In the genomic region with DNA sequence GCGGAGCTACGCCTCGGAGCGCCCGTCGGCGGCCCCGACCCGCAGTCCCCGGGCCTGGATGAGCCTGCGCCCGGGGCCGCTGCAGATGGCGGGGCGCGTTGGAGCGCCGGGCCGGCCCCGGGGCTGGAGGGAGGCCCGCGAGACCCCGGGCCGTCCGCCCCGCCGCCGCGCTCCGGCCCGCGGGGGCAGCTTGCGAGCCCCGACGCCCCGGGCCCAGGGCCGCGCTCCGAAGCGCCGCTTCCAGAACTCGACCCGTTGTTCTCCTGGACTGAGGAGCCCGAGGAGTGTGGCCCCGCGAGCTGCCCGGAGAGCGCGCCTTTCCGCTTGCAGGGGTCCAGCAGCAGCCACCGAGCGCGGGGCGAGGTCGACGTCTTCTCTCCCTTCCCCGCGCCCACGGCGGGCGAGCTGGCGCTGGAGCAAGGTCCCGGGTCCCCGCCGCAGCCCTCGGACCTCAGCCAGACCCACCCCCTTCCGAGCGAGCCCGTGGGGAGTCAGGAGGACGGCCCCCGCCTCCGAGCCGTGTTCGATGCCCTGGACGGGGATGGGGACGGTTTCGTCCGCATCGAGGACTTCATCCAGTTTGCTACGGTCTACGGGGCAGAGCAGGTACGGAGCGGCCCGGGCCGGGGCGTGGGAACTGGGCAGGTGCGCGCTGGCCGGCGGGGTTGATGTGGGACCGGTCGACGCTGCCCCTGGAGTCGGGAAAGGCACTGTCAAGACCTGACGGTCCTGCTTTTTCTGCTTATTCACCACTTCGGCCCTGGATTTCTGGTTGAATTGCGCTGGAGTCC, we compare ENCODE assay signal across 6 cellular contexts. TPM values are rescaled to one million over a fixed set of nuclear protein-coding genes. Genes with fewer than 3 reads are reported as not detected.
A peak's percentile ranks its signal among the peaks of the same experiment; 100 is the strongest.
DNase-seq lines count a peak whose midpoint lies in the region; ATAC-seq and TF ChIP-seq lines count a peak whose summit lies in the region.

No MANE protein-coding gene starts in this region.

- intact Hi-C loops in A673 (cut with micrococcal nuclease; ENCODE audit: unreplicated experiment) (no loop called here), HCT116 (cut with micrococcal nuclease) (no loop called here)

- no peaks in the 10 kb centered on the region for H4K20me1 ChIP-seq in HCT116 (ENCODE audit: insufficient read depth)

- BruUV-seq in A673 (replicated peaks; lab: Mats Ljungman, UMichigan) (no TSS peak), HCT116 (replicated peaks; lab: Mats Ljungman, UMichigan) (no TSS peak)

- H3K36me3 Mint-ChIP-seq in activated naive CD8-positive, alpha-beta T cell treated with anti-CD3 and anti-CD28 coated beads, Interleukin-2, amount 50 U/mL, for 24 hours (ENCODE audit: low read depth): peaks cover 8% of the 10 kb centered on the region

- no peak; the same call in 1 of the 2 replicates for ATAC-seq in HCT116
- no peak for ATAC-seq in activated naive CD8-positive, alpha-beta T cell treated with anti-CD3 and anti-CD28 coated beads, Interleukin-2, amount 50 U/mL, for 24 hours
- ATAC-seq in GM21526 (IDR thresholded peaks at IDR 0.05; ENCODE audit: low FRiP score, unreplicated experiment): no peak

- H3K27ac Mint-ChIP-seq in activated naive CD8-positive, alpha-beta T cell treated with anti-CD3 and anti-CD28 coated beads, Interleukin-2, amount 50 U/mL, for 24 hours: peak overlapping the region; percentile 70

- peak overlapping the region; percentile 89 for H3K4me3 ChIP-seq in A673 (ENCODE audit: low read depth, low read length, poor library complexity, severe bottlenecking)
- peak overlapping the region; percentile 43 to 59 for H3K4me3 ChIP-seq in HCT116 (replicated peaks in 1 of 2; ENCODE audit: low read depth in 1 of 2, low read length in 2 of 2)
- peak overlapping the region; percentile 25 for H3K4me3 ChIP-seq in mucosa of stomach (ENCODE audit: low read length)

- H3K4me1 ChIP-seq in A673 (ENCODE audit: insufficient read depth, low read length, poor library complexity, severe bottlenecking): peaks cover 8% of the 10 kb centered on the region
- peaks cover 16 to 35% of the 10 kb centered on the region in 2 experiments for H3K4me1 ChIP-seq in HCT116 (ENCODE audit: control insufficient read depth in 1 of 2, insufficient read depth in 2 of 2, low read length in 2 of 2)
- H3K4me1 ChIP-seq in mucosa of stomach (ENCODE audit: control insufficient read depth, insufficient read depth, low read length): peaks cover 18% of the 10 kb centered on the region

- H3K27me3 Mint-ChIP-seq in activated naive CD8-positive, alpha-beta T cell treated with anti-CD3 and anti-CD28 coated beads, Interleukin-2, amount 50 U/mL, for 24 hours: peaks cover 14% of the 10 kb centered on the region

- H3K9ac ChIP-seq in HCT116 (ENCODE audit: low read length) (peak overlapping the region; percentile 52), mucosa of stomach (ENCODE audit: low read length) (peak overlapping the region; percentile 50)

- no peaks in the 10 kb centered on the region for H3K9me2 ChIP-seq in HCT116 (ENCODE audit: insufficient read depth)

- H2AFZ ChIP-seq in HCT116 (ENCODE audit: low read depth, low read length, poor library complexity, severe bottlenecking): no peak overlapping the region

- peaks cover 15% of the 10 kb centered on the region; the same call in 1 of the 2 replicates for H3K79me2 ChIP-seq in HCT116 (ENCODE audit: insufficient read depth, low read length)

- peak overlapping the region; percentile 79 for H3K4me2 ChIP-seq in HCT116 (ENCODE audit: low read length)

- TF ChIP-seq CTCF in A673 (conservative IDR thresholded peaks at IDR 0.05; ENCODE audit: low read depth, low read length): no peak
- no peak for TF ChIP-seq CTCF in HCT116 (IDR thresholded peaks at IDR 0.05 in 2 of 3, conservative IDR thresholded peaks at IDR 0.05 in 1 of 3; ENCODE audit: borderline replicate concordance in 1 of 3, insufficient read depth in 1 of 3, low read depth in 2 of 3, low read length in 2 of 3)

- H3K4me3 Mint-ChIP-seq in activated naive CD8-positive, alpha-beta T cell treated with anti-CD3 and anti-CD28 coated beads, Interleukin-2, amount 50 U/mL, for 24 hours: peak overlapping the region; percentile 82

- H3K36me3 ChIP-seq in A673 (ENCODE audit: insufficient read depth, low read length, poor library complexity, severe bottlenecking): no peaks in the 10 kb centered on the region
- H3K36me3 ChIP-seq in HCT116 (ENCODE audit: control insufficient read depth in 1 of 2, insufficient read depth in 2 of 2, low read length in 2 of 2): no peaks in the 10 kb centered on the region
- H3K36me3 ChIP-seq in mucosa of stomach (ENCODE audit: control insufficient read depth, insufficient read depth, low read length): no peaks in the 10 kb centered on the region

- no peak for TF ChIP-seq POLR2A in HCT116 (IDR thresholded peaks at IDR 0.05; ENCODE audit: borderline replicate concordance, extremely low read depth, insufficient read depth, insufficient read length)

- H3K27ac ChIP-seq in A673 (ENCODE audit: low read depth, low read length, poor library complexity, severe bottlenecking): peak overlapping the region; percentile 47
- peak overlapping the region; percentile 43; the same call in 1 of the 2 replicates for H3K27ac ChIP-seq in HCT116 (ENCODE audit: low read depth, low read length)

- RAD21 ChIA-PET in HCT116 (lab: Charles Lee; ENCODE audit: low non-redundant PET in 1 of 2, low total read pairs in 2 of 2, uncharacterized antibody in 2 of 2, unreplicated experiment in 2 of 2): no interaction called here

- H3K9me3 Mint-ChIP-seq in activated naive CD8-positive, alpha-beta T cell treated with anti-CD3 and anti-CD28 coated beads, Interleukin-2, amount 50 U/mL, for 24 hours: no peaks in the 10 kb centered on the region

- H3K27me3 ChIP-seq in A673 (replicated peaks; ENCODE audit: insufficient read depth, low read depth, low read length, poor library complexity) (no peaks in the 10 kb centered on the region), HCT116 (ENCODE audit: insufficient read depth, low read length) (no peaks in the 10 kb centered on the region), mucosa of stomach (ENCODE audit: control insufficient read depth, insufficient read depth, low read length) (peaks cover 21% of the 10 kb centered on the region)

- TF ChIP-seq RAD21 in HCT116 (IDR thresholded peaks at IDR 0.05; ENCODE audit: low read depth): no peak

- no peaks in the 10 kb centered on the region for H3K9me3 ChIP-seq in A673 (ENCODE audit: low read depth, low read length, poor library complexity, severe bottlenecking)
- no peaks in the 10 kb centered on the region for H3K9me3 ChIP-seq in HCT116 (ENCODE audit: control insufficient read depth in 1 of 2, insufficient read depth in 1 of 2, low read depth in 1 of 2, low read length in 2 of 2)
- H3K9me3 ChIP-seq in mucosa of stomach (ENCODE audit: control insufficient read depth, low read length): no peaks in the 10 kb centered on the region

- H3K4me1 Mint-ChIP-seq in activated naive CD8-positive, alpha-beta T cell treated with anti-CD3 and anti-CD28 coated beads, Interleukin-2, amount 50 U/mL, for 24 hours: peaks cover 27% of the 10 kb centered on the region

- POLR2A ChIA-PET in A673 (lab: Charles Lee; ENCODE audit: low non-redundant PET): interaction anchor here (0.7 kb wide), 1 partner anchor 97 kb away, joined by 13 read pairs; no protein-coding TSS in a partner anchor
- POLR2A ChIA-PET in HCT116 (lab: Charles Lee): no interaction called here

- CTCF ChIA-PET in A673 (lab: Charles Lee): no interaction called here
- CTCF ChIA-PET in HCT116 (lab: Charles Lee): interaction anchor here (1.2 kb wide), 1 partner anchor 62 kb away, joined by 3 read pairs; no protein-coding TSS in a partner anchor

- DNase-seq in A673 (ENCODE audit: low spot score): peak; percentile 23
- no peak for DNase-seq in HCT116 (ENCODE audit: low read depth, low spot score)
- peak; percentile 18 for DNase-seq in activated naive CD8-positive, alpha-beta T cell treated with anti-CD3 and anti-CD28 coated beads, Interleukin-2, amount 50 U/mL, for 24 hours
- no peak for DNase-seq in NCI-H1105 treated with DMSO at 0.1 percent for 48 hours (lab: John Stamatoyannopoulos, UW)

TF ChIP-seq in HCT116, 20 proteins besides CTCF, POLR2A, EP300 and RAD21 (continues in another document):
- TF ChIP-seq ELF1 (IDR thresholded peaks at IDR 0.05; ENCODE audit: borderline replicate concordance, low read depth) (no peak), JUND (IDR thresholded peaks at IDR 0.05) (no peak), ZNF274 (IDR thresholded peaks at IDR 0.05; ENCODE audit: low read depth, low read length) (no peak), EZH2phosphoT487 (IDR thresholded peaks at IDR 0.05; ENCODE audit: borderline replicate concordance) (no peak), CBX3 (IDR thresholded peaks at IDR 0.05; ENCODE audit: low read depth) (no peak), EZH2 (IDR thresholded peaks at IDR 0.05) (no peak), TCF7L2 (IDR thresholded peaks at IDR 0.05; ENCODE audit: borderline replicate concordance, extremely low read depth, insufficient read depth, insufficient read length) (no peak), YY1 (IDR thresholded peaks at IDR 0.05; ENCODE audit: extremely low read depth, insufficient replicate concordance, low read depth, low read length) (no peak)
- TF ChIP-seq, protein P1, sequence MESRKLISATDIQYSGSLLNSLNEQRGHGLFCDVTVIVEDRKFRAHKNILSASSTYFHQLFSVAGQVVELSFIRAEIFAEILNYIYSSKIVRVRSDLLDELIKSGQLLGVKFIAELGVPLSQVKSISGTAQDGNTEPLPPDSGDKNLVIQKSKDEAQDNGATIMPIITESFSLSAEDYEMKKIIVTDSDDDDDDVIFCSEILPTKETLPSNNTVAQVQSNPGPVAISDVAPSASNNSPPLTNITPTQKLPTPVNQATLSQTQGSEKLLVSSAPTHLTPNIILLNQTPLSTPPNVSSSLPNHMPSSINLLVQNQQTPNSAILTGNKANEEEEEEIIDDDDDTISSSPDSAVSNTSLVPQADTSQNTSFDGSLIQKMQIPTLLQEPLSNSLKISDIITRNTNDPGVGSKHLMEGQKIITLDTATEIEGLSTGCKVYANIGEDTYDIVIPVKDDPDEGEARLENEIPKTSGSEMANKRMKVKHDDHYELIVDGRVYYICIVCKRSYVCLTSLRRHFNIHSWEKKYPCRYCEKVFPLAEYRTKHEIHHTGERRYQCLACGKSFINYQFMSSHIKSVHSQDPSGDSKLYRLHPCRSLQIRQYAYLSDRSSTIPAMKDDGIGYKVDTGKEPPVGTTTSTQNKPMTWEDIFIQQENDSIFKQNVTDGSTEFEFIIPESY (IDR thresholded peaks at IDR 0.05; ENCODE audit: extremely low read depth, insufficient replicate concordance, low read length): no peak

RNA-seq across cellular contexts. Expression of gene RAB11FIP3, which starts 0.9 kb away (rescaled TPM):
- total RNA-seq in A673 (2021): 44.8 and 44.9 TPM in 2 replicates
- total RNA-seq in HCT116 (2021; ENCODE audit: unreplicated experiment): 12.8 TPM
- polyA plus RNA-seq in HCT116 (2012): 8.8 and 9.8 TPM in 2 replicates

RNA-seq across cellular contexts. Expression of gene DECR2, which starts 24.6 kb away (rescaled TPM):
- 27.5 and 28.7 TPM in 2 replicates for total RNA-seq in A673 (2021)
- 17.1 TPM for total RNA-seq in HCT116 (2021; ENCODE audit: unreplicated experiment)
- polyA plus RNA-seq in HCT116 (2012): 13.6 and 15.8 TPM in 2 replicates

RNA-seq across cellular contexts. Expression of gene NME4, which starts 29.3 kb away (rescaled TPM):
- total RNA-seq in A673 (2021) (261 and 321 TPM in 2 replicates), HCT116 (2021; ENCODE audit: unreplicated experiment) (68.2 TPM)
- 84.8 and 86.0 TPM in 2 replicates for polyA plus RNA-seq in HCT116 (2012)

RNA-seq across cellular contexts. Expression of gene PGAP6, which starts 44.5 kb away (rescaled TPM):
- 38.7 and 47.1 TPM in 2 replicates for total RNA-seq in A673 (2021)
- total RNA-seq in HCT116 (2021; ENCODE audit: unreplicated experiment): 35.4 TPM
- polyA plus RNA-seq in HCT116 (2012): 37.4 and 48.1 TPM in 2 replicates

RNA-seq across cellular contexts. Expression of gene MRPL28, which starts 56.0 kb away (rescaled TPM):
- total RNA-seq in A673 (2021) (150 and 157 TPM in 2 replicates), HCT116 (2021; ENCODE audit: unreplicated experiment) (61.4 TPM)
- polyA plus RNA-seq in HCT116 (2012): 68.8 and 76.4 TPM in 2 replicates

Comparison
In these comparisons a context has a peak if more than half of its experiments do, and no peak if none do; other contexts are left out.
1. DNase-seq: peak in A673 (single experiment) and activated naive CD8-positive, alpha-beta T cell treated with anti-CD3 and anti-CD28 coated beads, Interleukin-2, amount 50 U/mL, for 24 hours (single experiment); none in HCT116 (single experiment) and NCI-H1105 treated with DMSO at 0.1 percent for 48 hours (single experiment).
2. H3K4me3 ChIP-seq: peak in every context shown above with its lines; median percentile 89 in A673; 51 in HCT116; 25 in mucosa of stomach.